Comparison of ENCODE assay signal across 20 cellular contexts in genomic region chr18:36408606-36409005, GRCh38.
"Had no signal": no experiment of that assay in that cellular context is flagged by ENCODE, and none has a peak within 500 bp of the region (broad histone marks: within the 10 kb centered on the region; RNA-seq: fewer than 3 reads in every experiment).

No MANE protein-coding gene starts in this region.

- H3K9me3 ChIP-seq: colonic mucosa, gastrocnemius medialis, left lung, lower lobe of right lung, psoas muscle, spleen, tibial artery, upper lobe of right lung, vagina had no signal

- DNase-seq: colonic mucosa; effector CD4-positive, alpha-beta T cell; gastrocnemius medialis; glutamatergic neuron; islet precursor cell; left lung; lower lobe of right lung; natural killer cell; psoas muscle; retina; spleen; stimulated activated CD4-positive, alpha-beta T cell treated with anti-CD3 and anti-CD28 coated beads, Interleukin-15, amount 100 ng/mL, for 24 hours; stimulated activated CD4-positive, alpha-beta T cell treated with anti-CD3 and anti-CD28 coated beads, Interleukin-1b, Interleukin-23, amount 100 ng/mL, for 48 hours; stimulated activated CD4-positive, alpha-beta T cell treated with anti-CD3 and anti-CD28 coated beads, Interleukin-4, amount 100 ng/mL, for 24 hours; tibial artery; upper lobe of right lung had no signal

- H3K27ac ChIP-seq: colonic mucosa, gastrocnemius medialis, left lung, lower lobe of right lung, parathyroid adenoma, psoas muscle, spleen, tibial artery, upper lobe of right lung, vagina had no signal

- H3K4me1 ChIP-seq: colonic mucosa, left lung, lower lobe of right lung, parathyroid adenoma, spleen, upper lobe of right lung, vagina had no signal

- ATAC-seq: gastrocnemius medialis; left lung; sciatic nerve; stimulated activated memory B cell treated with anti-CD40 and anti-IgM and Interleukin-4, amounts not matched to agents 10 μg/mL and 1 μg/mL and 100 μg/mL, for 72 hours; upper lobe of right lung had no signal

- H3K36me3 ChIP-seq: colonic mucosa, gastrocnemius medialis, left lung, lower lobe of right lung, spleen, tibial artery, upper lobe of right lung, vagina had no signal

- H3K27me3 ChIP-seq: colonic mucosa, gastrocnemius medialis, left lung, spleen, tibial artery, upper lobe of right lung, vagina had no signal

- H3K4me3 ChIP-seq: colonic mucosa, gastrocnemius medialis, left lung, lower lobe of right lung, psoas muscle, spleen, tibial artery, upper lobe of right lung, vagina had no signal
